In the genomic region with DNA sequence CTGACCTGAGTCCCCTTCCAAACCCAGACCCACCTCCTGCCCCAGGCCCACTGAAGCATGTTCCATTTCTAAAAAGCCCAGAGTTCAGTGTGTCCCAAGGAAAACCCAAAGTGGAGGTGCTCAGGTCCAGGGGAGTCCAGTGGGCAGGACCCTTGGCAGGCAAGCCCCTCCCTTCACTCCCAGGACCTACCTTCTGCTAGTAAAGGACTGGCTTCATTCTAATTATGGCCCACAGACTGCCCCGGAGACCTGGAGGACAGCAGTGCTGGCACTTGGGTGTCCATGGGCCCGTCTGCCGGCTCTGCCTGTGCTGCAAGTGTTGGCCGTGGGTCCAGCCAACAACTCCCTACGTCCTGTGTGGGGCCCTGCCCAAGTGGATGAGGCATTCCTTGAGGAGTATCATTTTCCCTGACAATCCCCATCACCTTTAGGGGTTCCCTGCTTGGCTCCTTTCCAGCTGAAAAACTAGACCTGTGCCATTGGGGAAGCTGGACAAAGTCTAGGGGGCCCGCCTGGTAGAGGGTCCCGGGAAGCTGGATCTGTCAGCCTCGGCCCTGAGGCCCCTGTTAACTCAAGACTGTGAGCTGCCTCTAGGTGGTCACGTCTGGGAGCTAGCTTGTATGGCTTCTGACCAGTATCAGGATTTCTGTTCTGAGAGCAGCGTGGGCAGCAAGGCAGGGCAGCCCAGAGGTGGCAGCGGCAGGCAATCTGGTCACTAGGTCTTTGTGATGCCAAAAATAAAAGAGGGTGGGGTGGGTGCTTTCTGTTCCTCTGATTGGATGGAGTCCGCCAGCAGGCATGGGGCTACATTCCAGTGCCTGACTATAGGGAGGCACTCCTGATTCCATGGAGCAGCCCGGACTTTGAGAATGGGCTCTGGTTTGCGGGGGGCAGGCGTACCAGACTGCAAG, we compare ENCODE assay signal across 19 cellular contexts. TPM values are rescaled to one million over a fixed set of nuclear protein-coding genes. Genes with fewer than 3 reads are reported as not detected.
"Had no signal": no experiment of that assay in that cellular context is flagged by ENCODE, and none has a peak within 500 bp of the region (broad histone marks: within the 10 kb centered on the region; RNA-seq: fewer than 3 reads in every experiment).

No MANE protein-coding gene starts in this region.

- DNase-seq: activated B cell treated with CpG ODN at 0.5 μM for 24 hours; activated CD4-positive, alpha-beta T cell treated with anti-CD3 and anti-CD28 coated beads for 48 hours; activated CD8-positive, alpha-beta T cell treated with anti-CD3 and anti-CD28 coated beads for 36 hours; activated naive CD4-positive, alpha-beta T cell treated with anti-CD3 and anti-CD28 coated beads for 36 hours; activated T-cell treated with anti-CD3 and anti-CD28 coated beads, Interleukin-2, amount 50 U/mL, for 1 hour; brain microvascular endothelial cell; cortex of kidney; gastrocnemius medialis; immature natural killer cell; natural killer cell; occipital lobe; SK-N-SH had no signal

- H3K9me3 ChIP-seq: gastrocnemius medialis, SK-N-SH, thoracic aorta, upper lobe of right lung had no signal

- H3K4me3 Mint-ChIP-seq: activated B cell treated with CpG ODN at 0.5 μM for 24 hours; activated CD8-positive, alpha-beta T cell treated with anti-CD3 and anti-CD28 coated beads for 36 hours; activated naive CD4-positive, alpha-beta T cell treated with anti-CD3 and anti-CD28 coated beads for 36 hours; immature natural killer cell; natural killer cell had no signal

- H3K36me3 ChIP-seq: brain microvascular endothelial cell, gastrocnemius medialis, thoracic aorta, upper lobe of right lung had no signal

- H3K27ac Mint-ChIP-seq: activated B cell treated with CpG ODN at 0.5 μM for 24 hours; activated CD8-positive, alpha-beta T cell treated with anti-CD3 and anti-CD28 coated beads for 36 hours; activated naive CD4-positive, alpha-beta T cell treated with anti-CD3 and anti-CD28 coated beads for 36 hours; immature natural killer cell; natural killer cell; progenitor cell of endocrine pancreas had no signal

- FAIRE-seq: endometrium had no signal

- H3K36me3 Mint-ChIP-seq: immature natural killer cell, natural killer cell had no signal

- H3K9ac ChIP-seq: SK-N-SH had no signal

- H3K27ac ChIP-seq: brain microvascular endothelial cell, gastrocnemius medialis, skin epidermis, thoracic aorta, upper lobe of right lung had no signal

- ATAC-seq: activated CD8-positive, alpha-beta T cell treated with anti-CD3 and anti-CD28 coated beads for 36 hours; esophagus mucosa; gastrocnemius medialis; natural killer cell; upper lobe of right lung had no signal

- H3K9me2 ChIP-seq: SK-N-SH had no signal

- H3K4me3 ChIP-seq: gastrocnemius medialis, lung, skin epidermis, thoracic aorta, upper lobe of right lung had no signal

- H3K9me3 Mint-ChIP-seq: activated B cell treated with CpG ODN at 0.5 μM for 24 hours; activated CD8-positive, alpha-beta T cell treated with anti-CD3 and anti-CD28 coated beads for 36 hours; activated naive CD4-positive, alpha-beta T cell treated with anti-CD3 and anti-CD28 coated beads for 36 hours; natural killer cell had no signal

- H3K4me2 ChIP-seq: SK-N-SH had no signal

RNA-seq across cellular contexts. Expression of a gene that starts 55.4 kb away (rescaled TPM):
- total RNA-seq: activated naive CD4-positive, alpha-beta T cell treated with anti-CD3 and anti-CD28 coated beads for 36 hours; esophagus mucosa; gastrocnemius medialis; occipital lobe; progenitor cell of endocrine pancreas; thoracic aorta; upper lobe of right lung had no signal
- polyA plus RNA-seq: lung, SK-N-SH had no signal
